In genomic region chr2:239049421-239050251, GRCh38 we compare ENCODE assay signal across 1 cellular context.
TF ChIP-seq lines count a peak whose summit lies in the region.

No MANE protein-coding gene starts in this region.

TF ChIP-seq in HepG2, 621 proteins besides CTCF, POLR2A, EP300 and RAD21 (continued from another document and continues in another):
- TF ChIP-seq, protein P1, sequence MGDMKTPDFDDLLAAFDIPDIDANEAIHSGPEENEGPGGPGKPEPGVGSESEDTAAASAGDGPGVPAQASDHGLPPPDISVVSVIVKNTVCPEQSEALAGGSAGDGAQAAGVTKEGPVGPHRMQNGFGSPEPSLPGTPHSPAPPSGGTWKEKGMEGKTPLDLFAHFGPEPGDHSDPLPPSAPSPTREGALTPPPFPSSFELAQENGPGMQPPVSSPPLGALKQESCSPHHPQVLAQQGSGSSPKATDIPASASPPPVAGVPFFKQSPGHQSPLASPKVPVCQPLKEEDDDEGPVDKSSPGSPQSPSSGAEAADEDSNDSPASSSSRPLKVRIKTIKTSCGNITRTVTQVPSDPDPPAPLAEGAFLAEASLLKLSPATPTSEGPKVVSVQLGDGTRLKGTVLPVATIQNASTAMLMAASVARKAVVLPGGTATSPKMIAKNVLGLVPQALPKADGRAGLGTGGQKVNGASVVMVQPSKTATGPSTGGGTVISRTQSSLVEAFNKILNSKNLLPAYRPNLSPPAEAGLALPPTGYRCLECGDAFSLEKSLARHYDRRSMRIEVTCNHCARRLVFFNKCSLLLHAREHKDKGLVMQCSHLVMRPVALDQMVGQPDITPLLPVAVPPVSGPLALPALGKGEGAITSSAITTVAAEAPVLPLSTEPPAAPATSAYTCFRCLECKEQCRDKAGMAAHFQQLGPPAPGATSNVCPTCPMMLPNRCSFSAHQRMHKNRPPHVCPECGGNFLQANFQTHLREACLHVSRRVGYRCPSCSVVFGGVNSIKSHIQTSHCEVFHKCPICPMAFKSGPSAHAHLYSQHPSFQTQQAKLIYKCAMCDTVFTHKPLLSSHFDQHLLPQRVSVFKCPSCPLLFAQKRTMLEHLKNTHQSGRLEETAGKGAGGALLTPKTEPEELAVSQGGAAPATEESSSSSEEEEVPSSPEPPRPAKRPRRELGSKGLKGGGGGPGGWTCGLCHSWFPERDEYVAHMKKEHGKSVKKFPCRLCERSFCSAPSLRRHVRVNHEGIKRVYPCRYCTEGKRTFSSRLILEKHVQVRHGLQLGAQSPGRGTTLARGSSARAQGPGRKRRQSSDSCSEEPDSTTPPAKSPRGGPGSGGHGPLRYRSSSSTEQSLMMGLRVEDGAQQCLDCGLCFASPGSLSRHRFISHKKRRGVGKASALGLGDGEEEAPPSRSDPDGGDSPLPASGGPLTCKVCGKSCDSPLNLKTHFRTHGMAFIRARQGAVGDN (CRISPR knock-in tag; IDR thresholded peaks at IDR 0.05): peak; percentile 91
- TF ChIP-seq ZNF367 (CRISPR knock-in tag; IDR thresholded peaks at IDR 0.05; ENCODE audit: borderline replicate concordance) (no peak), ZNF670 (CRISPR knock-in tag; IDR thresholded peaks at IDR 0.05; ENCODE audit: borderline replicate concordance) (no peak), ZNF749 (CRISPR knock-in tag; IDR thresholded peaks at IDR 0.05; ENCODE audit: borderline replicate concordance) (peak; percentile 65; the same call in 1 of the 2 replicates), TBP (CRISPR knock-in tag; IDR thresholded peaks at IDR 0.05) (no peak), HNRNPH1 (optimal IDR thresholded peaks at IDR 0.05; ENCODE audit: low read depth, low read length) (no peak), GABPB1 (CRISPR knock-in tag; IDR thresholded peaks at IDR 0.05) (peak; percentile 46; the same call in 1 of the 2 replicates), ARID5B (CRISPR knock-in tag; IDR thresholded peaks at IDR 0.05) (peak; percentile 69), BHLHE40 (IDR thresholded peaks at IDR 0.05; ENCODE audit: low read length) (peak; percentile 70), KDM5B (CRISPR knock-in tag; IDR thresholded peaks at IDR 0.05; ENCODE audit: borderline replicate concordance) (no peak), NFE2 (CRISPR knock-in tag; IDR thresholded peaks at IDR 0.05) (no peak), ZNF33A (CRISPR knock-in tag; IDR thresholded peaks at IDR 0.05; ENCODE audit: borderline replicate concordance) (no peak), NR0B2 (CRISPR knock-in tag; IDR thresholded peaks at IDR 0.05) (no peak), MTA1 (CRISPR knock-in tag; IDR thresholded peaks at IDR 0.05; ENCODE audit: borderline replicate concordance) (no peak), ARNTL (CRISPR knock-in tag; IDR thresholded peaks at IDR 0.05) (peak; percentile 28; the same call in 1 of the 2 replicates), TFE3 (CRISPR knock-in tag; IDR thresholded peaks at IDR 0.05) (peak; percentile 91), ZNF678 (CRISPR knock-in tag; IDR thresholded peaks at IDR 0.05) (no peak), ZBTB2 (CRISPR knock-in tag; IDR thresholded peaks at IDR 0.05; ENCODE audit: low read depth) (no peak), MEIS1 (CRISPR knock-in tag; IDR thresholded peaks at IDR 0.05; ENCODE audit: borderline replicate concordance) (no peak), MXD4 (CRISPR knock-in tag; IDR thresholded peaks at IDR 0.05) (no peak), CERS6 (CRISPR knock-in tag; IDR thresholded peaks at IDR 0.05) (no peak), PPARG (CRISPR knock-in tag; conservative IDR thresholded peaks at IDR 0.05) (no peak), GPBP1L1 (CRISPR knock-in tag; IDR thresholded peaks at IDR 0.05) (no peak), ARHGAP35 (CRISPR knock-in tag; IDR thresholded peaks at IDR 0.05; ENCODE audit: borderline replicate concordance) (no peak), PHB2 (IDR thresholded peaks at IDR 0.05; ENCODE audit: partially characterized antibody) (no peak), ZNF230 (CRISPR knock-in tag; IDR thresholded peaks at IDR 0.05) (no peak), ZNF253 (CRISPR knock-in tag; IDR thresholded peaks at IDR 0.05; ENCODE audit: borderline replicate concordance) (peak; percentile 74; the same call in 1 of the 2 replicates)
- TF ChIP-seq, protein P2, sequence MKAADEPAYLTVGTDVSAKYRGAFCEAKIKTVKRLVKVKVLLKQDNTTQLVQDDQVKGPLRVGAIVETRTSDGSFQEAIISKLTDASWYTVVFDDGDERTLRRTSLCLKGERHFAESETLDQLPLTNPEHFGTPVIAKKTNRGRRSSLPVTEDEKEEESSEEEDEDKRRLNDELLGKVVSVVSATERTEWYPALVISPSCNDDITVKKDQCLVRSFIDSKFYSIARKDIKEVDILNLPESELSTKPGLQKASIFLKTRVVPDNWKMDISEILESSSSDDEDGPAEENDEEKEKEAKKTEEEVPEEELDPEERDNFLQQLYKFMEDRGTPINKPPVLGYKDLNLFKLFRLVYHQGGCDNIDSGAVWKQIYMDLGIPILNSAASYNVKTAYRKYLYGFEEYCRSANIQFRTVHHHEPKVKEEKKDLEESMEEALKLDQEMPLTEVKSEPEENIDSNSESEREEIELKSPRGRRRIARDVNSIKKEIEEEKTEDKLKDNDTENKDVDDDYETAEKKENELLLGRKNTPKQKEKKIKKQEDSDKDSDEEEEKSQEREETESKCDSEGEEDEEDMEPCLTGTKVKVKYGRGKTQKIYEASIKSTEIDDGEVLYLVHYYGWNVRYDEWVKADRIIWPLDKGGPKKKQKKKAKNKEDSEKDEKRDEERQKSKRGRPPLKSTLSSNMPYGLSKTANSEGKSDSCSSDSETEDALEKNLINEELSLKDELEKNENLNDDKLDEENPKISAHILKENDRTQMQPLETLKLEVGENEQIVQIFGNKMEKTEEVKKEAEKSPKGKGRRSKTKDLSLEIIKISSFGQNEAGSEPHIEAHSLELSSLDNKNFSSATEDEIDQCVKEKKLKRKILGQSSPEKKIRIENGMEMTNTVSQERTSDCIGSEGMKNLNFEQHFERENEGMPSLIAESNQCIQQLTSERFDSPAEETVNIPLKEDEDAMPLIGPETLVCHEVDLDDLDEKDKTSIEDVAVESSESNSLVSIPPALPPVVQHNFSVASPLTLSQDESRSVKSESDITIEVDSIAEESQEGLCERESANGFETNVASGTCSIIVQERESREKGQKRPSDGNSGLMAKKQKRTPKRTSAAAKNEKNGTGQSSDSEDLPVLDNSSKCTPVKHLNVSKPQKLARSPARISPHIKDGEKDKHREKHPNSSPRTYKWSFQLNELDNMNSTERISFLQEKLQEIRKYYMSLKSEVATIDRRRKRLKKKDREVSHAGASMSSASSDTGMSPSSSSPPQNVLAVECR (CRISPR knock-in tag; IDR thresholded peaks at IDR 0.05; ENCODE audit: borderline replicate concordance): no peak
- TF ChIP-seq, protein P3, sequence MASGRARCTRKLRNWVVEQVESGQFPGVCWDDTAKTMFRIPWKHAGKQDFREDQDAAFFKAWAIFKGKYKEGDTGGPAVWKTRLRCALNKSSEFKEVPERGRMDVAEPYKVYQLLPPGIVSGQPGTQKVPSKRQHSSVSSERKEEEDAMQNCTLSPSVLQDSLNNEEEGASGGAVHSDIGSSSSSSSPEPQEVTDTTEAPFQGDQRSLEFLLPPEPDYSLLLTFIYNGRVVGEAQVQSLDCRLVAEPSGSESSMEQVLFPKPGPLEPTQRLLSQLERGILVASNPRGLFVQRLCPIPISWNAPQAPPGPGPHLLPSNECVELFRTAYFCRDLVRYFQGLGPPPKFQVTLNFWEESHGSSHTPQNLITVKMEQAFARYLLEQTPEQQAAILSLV (CRISPR knock-in tag; IDR thresholded peaks at IDR 0.05; ENCODE audit: borderline replicate concordance): peak; percentile 36; the same call in 1 of the 2 replicates
- TF ChIP-seq, protein P4, sequence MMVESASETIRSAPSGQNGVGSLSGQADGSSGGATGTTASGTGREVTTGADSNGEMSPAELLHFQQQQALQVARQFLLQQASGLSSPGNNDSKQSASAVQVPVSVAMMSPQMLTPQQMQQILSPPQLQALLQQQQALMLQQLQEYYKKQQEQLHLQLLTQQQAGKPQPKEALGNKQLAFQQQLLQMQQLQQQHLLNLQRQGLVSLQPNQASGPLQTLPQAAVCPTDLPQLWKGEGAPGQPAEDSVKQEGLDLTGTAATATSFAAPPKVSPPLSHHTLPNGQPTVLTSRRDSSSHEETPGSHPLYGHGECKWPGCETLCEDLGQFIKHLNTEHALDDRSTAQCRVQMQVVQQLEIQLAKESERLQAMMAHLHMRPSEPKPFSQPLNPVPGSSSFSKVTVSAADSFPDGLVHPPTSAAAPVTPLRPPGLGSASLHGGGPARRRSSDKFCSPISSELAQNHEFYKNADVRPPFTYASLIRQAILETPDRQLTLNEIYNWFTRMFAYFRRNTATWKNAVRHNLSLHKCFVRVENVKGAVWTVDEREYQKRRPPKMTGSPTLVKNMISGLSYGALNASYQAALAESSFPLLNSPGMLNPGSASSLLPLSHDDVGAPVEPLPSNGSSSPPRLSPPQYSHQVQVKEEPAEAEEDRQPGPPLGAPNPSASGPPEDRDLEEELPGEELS (CRISPR knock-in tag; IDR thresholded peaks at IDR 0.05): peak; percentile 45
